Comparison of ENCODE assay signal across 1 cellular context in the genomic region with DNA sequence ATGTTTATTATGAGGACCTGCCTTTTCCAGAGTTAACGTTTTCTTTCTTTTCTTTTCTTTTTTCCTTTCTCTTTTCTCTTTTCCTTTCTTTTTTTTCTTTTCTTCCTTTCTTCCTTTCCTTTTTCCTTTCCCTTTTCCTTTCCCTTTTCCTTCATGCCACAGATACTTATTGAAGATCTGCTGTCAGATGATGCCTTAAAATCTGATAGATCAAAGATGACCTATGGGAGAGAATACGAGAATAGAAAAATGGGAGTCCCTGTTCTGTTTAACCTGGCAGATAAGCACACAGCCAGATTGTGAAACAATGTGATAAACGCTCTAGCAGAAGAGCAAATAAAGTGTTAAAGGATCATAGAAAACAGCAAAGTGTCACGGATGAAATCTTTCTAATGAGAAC.
A peak's percentile ranks its signal among the peaks of the same experiment; 100 is the strongest.
TF ChIP-seq lines count a peak whose summit lies in the region.

No MANE protein-coding gene starts in this region.

TF ChIP-seq in HepG2, 621 proteins besides CTCF, POLR2A, EP300 and RAD21 (continued from another document and continues in another):
- TF ChIP-seq JUND (CRISPR knock-in tag; IDR thresholded peaks at IDR 0.05): no peak
- no peak for TF ChIP-seq SRSF1 (optimal IDR thresholded peaks at IDR 0.05; ENCODE audit: low read depth, low read length)
- TF ChIP-seq ZNF710 (CRISPR knock-in tag; IDR thresholded peaks at IDR 0.05; ENCODE audit: borderline replicate concordance): peak; percentile 77; the same call in 1 of the 2 replicates
- no peak for TF ChIP-seq ZEB1 (IDR thresholded peaks at IDR 0.05; ENCODE audit: insufficient replicate concordance, low read depth)
- TF ChIP-seq, protein P1, sequence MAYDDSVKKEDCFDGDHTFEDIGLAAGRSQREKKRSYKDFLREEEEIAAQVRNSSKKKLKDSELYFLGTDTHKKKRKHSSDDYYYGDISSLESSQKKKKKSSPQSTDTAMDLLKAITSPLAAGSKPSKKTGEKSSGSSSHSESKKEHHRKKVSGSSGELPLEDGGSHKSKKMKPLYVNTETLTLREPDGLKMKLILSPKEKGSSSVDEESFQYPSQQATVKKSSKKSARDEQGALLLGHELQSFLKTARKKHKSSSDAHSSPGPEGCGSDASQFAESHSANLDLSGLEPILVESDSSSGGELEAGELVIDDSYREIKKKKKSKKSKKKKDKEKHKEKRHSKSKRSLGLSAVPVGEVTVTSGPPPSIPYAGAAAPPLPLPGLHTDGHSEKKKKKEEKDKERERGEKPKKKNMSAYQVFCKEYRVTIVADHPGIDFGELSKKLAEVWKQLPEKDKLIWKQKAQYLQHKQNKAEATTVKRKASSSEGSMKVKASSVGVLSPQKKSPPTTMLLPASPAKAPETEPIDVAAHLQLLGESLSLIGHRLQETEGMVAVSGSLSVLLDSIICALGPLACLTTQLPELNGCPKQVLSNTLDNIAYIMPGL (CRISPR knock-in tag; IDR thresholded peaks at IDR 0.05; ENCODE audit: borderline replicate concordance in 1 of 2, low read depth in 1 of 2): no peak
- no peak for TF ChIP-seq RBM39 (IDR thresholded peaks at IDR 0.05; ENCODE audit: low read depth, low read length, poor library complexity, severe bottlenecking)
- peak; percentile 67 for TF ChIP-seq BCL6 (CRISPR knock-in tag; IDR thresholded peaks at IDR 0.05)
- peak; percentile 6; the same call in 1 of the 2 replicates for TF ChIP-seq NR2C2 (CRISPR knock-in tag; IDR thresholded peaks at IDR 0.05; ENCODE audit: borderline replicate concordance)
- TF ChIP-seq MLLT10 (CRISPR knock-in tag; IDR thresholded peaks at IDR 0.05): no peak
- TF ChIP-seq ZNF577 (CRISPR knock-in tag; IDR thresholded peaks at IDR 0.05; ENCODE audit: borderline replicate concordance, low read depth): no peak
- no peak for TF ChIP-seq ARNT2 (CRISPR knock-in tag; IDR thresholded peaks at IDR 0.05; ENCODE audit: low read depth)
- no peak for TF ChIP-seq ZNF207 (IDR thresholded peaks at IDR 0.05; ENCODE audit: borderline replicate concordance)
- TF ChIP-seq, protein P2, sequence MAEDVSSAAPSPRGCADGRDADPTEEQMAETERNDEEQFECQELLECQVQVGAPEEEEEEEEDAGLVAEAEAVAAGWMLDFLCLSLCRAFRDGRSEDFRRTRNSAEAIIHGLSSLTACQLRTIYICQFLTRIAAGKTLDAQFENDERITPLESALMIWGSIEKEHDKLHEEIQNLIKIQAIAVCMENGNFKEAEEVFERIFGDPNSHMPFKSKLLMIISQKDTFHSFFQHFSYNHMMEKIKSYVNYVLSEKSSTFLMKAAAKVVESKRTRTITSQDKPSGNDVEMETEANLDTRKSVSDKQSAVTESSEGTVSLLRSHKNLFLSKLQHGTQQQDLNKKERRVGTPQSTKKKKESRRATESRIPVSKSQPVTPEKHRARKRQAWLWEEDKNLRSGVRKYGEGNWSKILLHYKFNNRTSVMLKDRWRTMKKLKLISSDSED (CRISPR knock-in tag; IDR thresholded peaks at IDR 0.05): no peak
- TF ChIP-seq, protein P3, sequence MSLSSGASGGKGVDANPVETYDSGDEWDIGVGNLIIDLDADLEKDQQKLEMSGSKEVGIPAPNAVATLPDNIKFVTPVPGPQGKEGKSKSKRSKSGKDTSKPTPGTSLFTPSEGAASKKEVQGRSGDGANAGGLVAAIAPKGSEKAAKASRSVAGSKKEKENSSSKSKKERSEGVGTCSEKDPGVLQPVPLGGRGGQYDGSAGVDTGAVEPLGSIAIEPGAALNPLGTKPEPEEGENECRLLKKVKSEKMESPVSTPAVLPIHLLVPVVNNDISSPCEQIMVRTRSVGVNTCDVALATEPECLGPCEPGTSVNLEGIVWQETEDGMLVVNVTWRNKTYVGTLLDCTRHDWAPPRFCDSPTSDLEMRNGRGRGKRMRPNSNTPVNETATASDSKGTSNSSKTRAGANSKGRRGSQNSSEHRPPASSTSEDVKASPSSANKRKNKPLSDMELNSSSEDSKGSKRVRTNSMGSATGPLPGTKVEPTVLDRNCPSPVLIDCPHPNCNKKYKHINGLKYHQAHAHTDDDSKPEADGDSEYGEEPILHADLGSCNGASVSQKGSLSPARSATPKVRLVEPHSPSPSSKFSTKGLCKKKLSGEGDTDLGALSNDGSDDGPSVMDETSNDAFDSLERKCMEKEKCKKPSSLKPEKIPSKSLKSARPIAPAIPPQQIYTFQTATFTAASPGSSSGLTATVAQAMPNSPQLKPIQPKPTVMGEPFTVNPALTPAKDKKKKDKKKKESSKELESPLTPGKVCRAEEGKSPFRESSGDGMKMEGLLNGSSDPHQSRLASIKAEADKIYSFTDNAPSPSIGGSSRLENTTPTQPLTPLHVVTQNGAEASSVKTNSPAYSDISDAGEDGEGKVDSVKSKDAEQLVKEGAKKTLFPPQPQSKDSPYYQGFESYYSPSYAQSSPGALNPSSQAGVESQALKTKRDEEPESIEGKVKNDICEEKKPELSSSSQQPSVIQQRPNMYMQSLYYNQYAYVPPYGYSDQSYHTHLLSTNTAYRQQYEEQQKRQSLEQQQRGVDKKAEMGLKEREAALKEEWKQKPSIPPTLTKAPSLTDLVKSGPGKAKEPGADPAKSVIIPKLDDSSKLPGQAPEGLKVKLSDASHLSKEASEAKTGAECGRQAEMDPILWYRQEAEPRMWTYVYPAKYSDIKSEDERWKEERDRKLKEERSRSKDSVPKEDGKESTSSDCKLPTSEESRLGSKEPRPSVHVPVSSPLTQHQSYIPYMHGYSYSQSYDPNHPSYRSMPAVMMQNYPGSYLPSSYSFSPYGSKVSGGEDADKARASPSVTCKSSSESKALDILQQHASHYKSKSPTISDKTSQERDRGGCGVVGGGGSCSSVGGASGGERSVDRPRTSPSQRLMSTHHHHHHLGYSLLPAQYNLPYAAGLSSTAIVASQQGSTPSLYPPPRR (CRISPR knock-in tag; IDR thresholded peaks at IDR 0.05; ENCODE audit: borderline replicate concordance): peak; percentile 61; the same call in 1 of the 2 replicates
- no peak for TF ChIP-seq ZNF225 (CRISPR knock-in tag; IDR thresholded peaks at IDR 0.05)
- TF ChIP-seq BRD4 (CRISPR knock-in tag; IDR thresholded peaks at IDR 0.05): no peak
- peak; percentile 18; the same call in 1 of the 2 replicates for TF ChIP-seq ELF3 (CRISPR knock-in tag; IDR thresholded peaks at IDR 0.05)
- peak; percentile 89 for TF ChIP-seq ISL2 (CRISPR knock-in tag; IDR thresholded peaks at IDR 0.05)
- TF ChIP-seq HNRNPLL (IDR thresholded peaks at IDR 0.05; ENCODE audit: low read depth, low read length, poor library complexity, severe bottlenecking): no peak
- TF ChIP-seq SMARCE1 (IDR thresholded peaks at IDR 0.05; ENCODE audit: borderline replicate concordance): no peak
- TF ChIP-seq ZNF232 (CRISPR knock-in tag; IDR thresholded peaks at IDR 0.05; ENCODE audit: borderline replicate concordance): no peak
- TF ChIP-seq ZC3H13 (CRISPR knock-in tag; IDR thresholded peaks at IDR 0.05): no peak
- TF ChIP-seq POLR2AphosphoS5 (IDR thresholded peaks at IDR 0.05; ENCODE audit: low read depth, low read length): no peak
- no peak for TF ChIP-seq GATAD1 (CRISPR knock-in tag; IDR thresholded peaks at IDR 0.05)
- TF ChIP-seq ZNF790 (CRISPR knock-in tag; IDR thresholded peaks at IDR 0.05; ENCODE audit: borderline replicate concordance): no peak
- TF ChIP-seq SKI (IDR thresholded peaks at IDR 0.05; ENCODE audit: partially characterized antibody): no peak
- TF ChIP-seq GATAD2A (CRISPR knock-in tag; IDR thresholded peaks at IDR 0.05): peak; percentile 89
- TF ChIP-seq ZNF652 (CRISPR knock-in tag; IDR thresholded peaks at IDR 0.05; ENCODE audit: borderline replicate concordance, low read depth): peak; percentile 91
- peak; percentile 49 for TF ChIP-seq TBX2 (CRISPR knock-in tag; IDR thresholded peaks at IDR 0.05; ENCODE audit: borderline replicate concordance)
- no peak for TF ChIP-seq HOXA3 (CRISPR knock-in tag; IDR thresholded peaks at IDR 0.05)
- TF ChIP-seq ZNF709 (CRISPR knock-in tag; IDR thresholded peaks at IDR 0.05): no peak
- TF ChIP-seq SNAPC2 (CRISPR knock-in tag; IDR thresholded peaks at IDR 0.05): no peak
- TF ChIP-seq ZNF276 (CRISPR knock-in tag; IDR thresholded peaks at IDR 0.05; ENCODE audit: low read depth): no peak
- no peak for TF ChIP-seq ARNTL (CRISPR knock-in tag; IDR thresholded peaks at IDR 0.05)
- no peak for TF ChIP-seq ZNF264 (CRISPR knock-in tag; IDR thresholded peaks at IDR 0.05)
- no peak for TF ChIP-seq ELF1 (CRISPR knock-in tag; IDR thresholded peaks at IDR 0.05)
- no peak for TF ChIP-seq ZNF34 (CRISPR knock-in tag; IDR thresholded peaks at IDR 0.05; ENCODE audit: borderline replicate concordance)
- TF ChIP-seq SCMH1 (CRISPR knock-in tag; IDR thresholded peaks at IDR 0.05; ENCODE audit: borderline replicate concordance): no peak
- TF ChIP-seq ZNF282 (IDR thresholded peaks at IDR 0.05; ENCODE audit: partially characterized antibody): no peak
- no peak; the same call in 1 of the 2 replicates for TF ChIP-seq FOSL2 (CRISPR knock-in tag; IDR thresholded peaks at IDR 0.05)
- no peak for TF ChIP-seq MAFG (CRISPR knock-in tag; IDR thresholded peaks at IDR 0.05)
- no peak for TF ChIP-seq GLMP (CRISPR knock-in tag; IDR thresholded peaks at IDR 0.05; ENCODE audit: borderline replicate concordance)
- no peak for TF ChIP-seq MIER2 (CRISPR knock-in tag; IDR thresholded peaks at IDR 0.05)
- TF ChIP-seq PREB (CRISPR knock-in tag; IDR thresholded peaks at IDR 0.05): no peak
- no peak for TF ChIP-seq ZNF567 (CRISPR knock-in tag; IDR thresholded peaks at IDR 0.05; ENCODE audit: borderline replicate concordance)
- no peak for TF ChIP-seq KAT2B (IDR thresholded peaks at IDR 0.05; ENCODE audit: borderline replicate concordance, low read depth, low read length)
- TF ChIP-seq SAP130 (CRISPR knock-in tag; IDR thresholded peaks at IDR 0.05; ENCODE audit: low read depth): peak; percentile 68; the same call in 1 of the 2 replicates
- TF ChIP-seq MXD4 (CRISPR knock-in tag; IDR thresholded peaks at IDR 0.05): no peak
- TF ChIP-seq, protein P4, sequence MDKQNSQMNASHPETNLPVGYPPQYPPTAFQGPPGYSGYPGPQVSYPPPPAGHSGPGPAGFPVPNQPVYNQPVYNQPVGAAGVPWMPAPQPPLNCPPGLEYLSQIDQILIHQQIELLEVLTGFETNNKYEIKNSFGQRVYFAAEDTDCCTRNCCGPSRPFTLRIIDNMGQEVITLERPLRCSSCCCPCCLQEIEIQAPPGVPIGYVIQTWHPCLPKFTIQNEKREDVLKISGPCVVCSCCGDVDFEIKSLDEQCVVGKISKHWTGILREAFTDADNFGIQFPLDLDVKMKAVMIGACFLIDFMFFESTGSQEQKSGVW (CRISPR knock-in tag; IDR thresholded peaks at IDR 0.05; ENCODE audit: borderline replicate concordance): no peak
- TF ChIP-seq ZNF781 (CRISPR knock-in tag; IDR thresholded peaks at IDR 0.05; ENCODE audit: borderline replicate concordance, not compliant biosample characterization): no peak
- TF ChIP-seq TOPORS (CRISPR knock-in tag; IDR thresholded peaks at IDR 0.05): no peak
- peak; percentile 32; the same call in 1 of the 2 replicates for TF ChIP-seq ZNF317 (CRISPR knock-in tag; IDR thresholded peaks at IDR 0.05)
